11 cellular contexts compared by ENCODE assay signal in genomic region chr11:65862191-65862735, GRCh38. TPM values are rescaled to one million over a fixed set of nuclear protein-coding genes. Genes with fewer than 3 reads are reported as not detected.
DNase-seq lines count a peak whose midpoint lies in the region; TF ChIP-seq lines count a peak whose summit lies in the region.
"Had no signal": no experiment of that assay in that cellular context is flagged by ENCODE, and none has a peak within 500 bp of the region (broad histone marks: within the 10 kb centered on the region; RNA-seq: fewer than 3 reads in every experiment).

No MANE protein-coding gene starts in this region.

- peak overlapping the region; percentile 99 for H3K9ac ChIP-seq in adipocyte (ENCODE audit: low read length)

- H3K27me3 ChIP-seq in adipocyte (replicated peaks; ENCODE audit: control insufficient read depth, insufficient read depth, low read length), result no peaks in the 10 kb centered on the region
- H3K27me3 ChIP-seq: suprapubic skin had no signal

- no peaks in the 10 kb centered on the region for H3K9me3 ChIP-seq in adipocyte (ENCODE audit: control insufficient read depth, low read length)
- H3K9me3 ChIP-seq: suprapubic skin had no signal

- peaks cover 34% of the 10 kb centered on the region for H3K4me1 ChIP-seq in adipocyte (ENCODE audit: control insufficient read depth, insufficient read depth, low read length)

- H3K27me3 Mint-ChIP-seq in mesothelial cell of epicardium (ENCODE audit: low read depth), result no peaks in the 10 kb centered on the region

- H3K9me3 Mint-ChIP-seq in mesothelial cell of epicardium, result no peaks in the 10 kb centered on the region

- DNase-seq in EL (peak; percentile 1), adipocyte (ENCODE audit: low read depth) (no peak), mesothelial cell of epicardium (ENCODE audit: low spot score in 2 of 2, unreplicated experiment in 2 of 2) (no peak), AML-193 (lab: John Stamatoyannopoulos, UW) (no peak), head of caudate nucleus (no peak), NCI-H1930 (lab: John Stamatoyannopoulos, UW) (no peak), midbrain (lab: John Stamatoyannopoulos, UW) (no peak)
- DNase-seq: DMS53, MV-4-11 had no signal

- peaks cover 11% of the 10 kb centered on the region for H3K36me3 Mint-ChIP-seq in mesothelial cell of epicardium

- peaks cover 57% of the 10 kb centered on the region for H3K36me3 ChIP-seq in adipocyte (ENCODE audit: control insufficient read depth, insufficient read depth, low read length, severe bottlenecking)

- TF ChIP-seq CTCF in 22Rv1 (IDR thresholded peaks at IDR 0.05) (no peak), mesothelial cell of epicardium (IDR thresholded peaks at IDR 0.05; ENCODE audit: unreplicated experiment) (no peak)

- peak overlapping the region; percentile 99; the same call in 1 of the 2 replicates for H3K27ac ChIP-seq in 22Rv1
- H3K27ac ChIP-seq: suprapubic skin had no signal

- H3K4me3 Mint-ChIP-seq in mesothelial cell of epicardium, result peak overlapping the region; percentile 45

- peaks cover 26% of the 10 kb centered on the region for H3K4me1 Mint-ChIP-seq in mesothelial cell of epicardium

- peak overlapping the region; percentile 34 for H3K27ac Mint-ChIP-seq in mesothelial cell of epicardium

- H3K4me3 ChIP-seq in adipocyte (ENCODE audit: low read length), result no peak overlapping the region

- intact Hi-C loops in head of caudate nucleus (cut with DNase I), result loop anchor here (5.0 kb wide), 1 partner anchor 100 kb away; the partner anchor contains the start of gene SART1

RNA-seq across cellular contexts. Expression of gene MUS81, which starts 2.0 kb away (rescaled TPM):
- total RNA-seq in mesothelial cell of epicardium, result 73.3 to 74.9 TPM (median 73.7 TPM) in 3 replicates

RNA-seq across cellular contexts. Expression of gene CFL1, which starts 4.3 kb away (rescaled TPM):
- 730 to 758 TPM (median 736 TPM) in 3 replicates for total RNA-seq in mesothelial cell of epicardium

RNA-seq across cellular contexts. Expression of gene EFEMP2, which starts 10.3 kb away (rescaled TPM):
- 203 to 216 TPM (median 211 TPM) in 3 replicates for total RNA-seq in mesothelial cell of epicardium

RNA-seq across cellular contexts. Expression of gene CTSW, which starts 17.4 kb away (rescaled TPM):
- total RNA-seq in mesothelial cell of epicardium, result not detected in 3 replicates

RNA-seq across cellular contexts. Expression of gene FIBP, which starts 26.0 kb away (rescaled TPM):
- total RNA-seq in mesothelial cell of epicardium, result 62.4 to 63.9 TPM (median 62.9 TPM) in 3 replicates
